Comparison of ENCODE assay signal across 35 cellular contexts in the genomic region with DNA sequence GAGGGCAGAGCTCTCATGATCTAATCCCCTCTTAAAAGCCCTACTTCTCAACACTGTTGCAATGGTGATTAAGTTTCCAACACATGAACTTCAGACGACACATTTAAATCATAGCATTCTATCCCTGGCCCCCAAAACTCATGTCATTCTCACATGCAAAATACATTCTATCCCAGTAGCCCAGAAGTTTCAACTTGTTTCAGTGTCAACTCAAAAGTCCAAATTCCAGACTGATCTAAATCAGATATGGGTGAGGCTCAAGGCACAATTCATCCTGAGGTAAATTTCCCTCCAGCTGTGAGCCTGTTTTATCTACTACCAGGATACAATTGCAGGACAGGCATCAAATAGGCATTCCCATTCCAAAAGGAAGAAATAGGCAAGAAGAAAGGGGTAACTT.
"Had no signal": no experiment of that assay in that cellular context is flagged by ENCODE, and none has a peak within 500 bp of the region (broad histone marks: within the 10 kb centered on the region; RNA-seq: fewer than 3 reads in every experiment).

No MANE protein-coding gene starts in this region.

- H3K4me1 Mint-ChIP-seq: activated CD4-positive, alpha-beta T cell treated with anti-CD3 and anti-CD28 coated beads for 36 hours; activated naive CD8-positive, alpha-beta T cell treated with anti-CD3 and anti-CD28 coated beads, Interleukin-2, amount 10 ng/mL, durations not matched to agents 7 days and 5 days; T-helper 17 cell had no signal

- H3K27me3 ChIP-seq: brain microvascular endothelial cell, colonic mucosa, esophagus squamous epithelium, gastroesophageal sphincter had no signal

- DNase-seq: activated CD4-positive, alpha-beta memory T cell treated with anti-CD3 and anti-CD28 coated beads for 36 hours; activated CD4-positive, alpha-beta T cell treated with anti-CD3 and anti-CD28 coated beads for 36 hours; activated CD4-positive, alpha-beta T cell treated with anti-CD3 and anti-CD28 coated beads, Interleukin-2, amount 10 ng/mL, durations not matched to agents 24 days and 14 days; activated CD4-positive, CD25-positive, alpha-beta regulatory T cell; activated CD4-positive, CD25-positive, alpha-beta regulatory T cell treated with anti-CD3 and anti-CD28 coated beads, Interleukin-2, amount 50 U/mL, for 72 hours; activated CD8-positive, alpha-beta memory T cell treated with anti-CD3 and anti-CD28 coated beads, Interleukin-2, amount 10 ng/mL, durations not matched to agents 7 days and 5 days; activated CD8-positive, alpha-beta memory T cell treated with anti-CD3 and anti-CD28 coated beads, Interleukin-2, amount 50 U/mL, for 4 hours; activated CD8-positive, alpha-beta T cell treated with anti-CD3 and anti-CD28 coated beads, Interleukin-2, amount 10 ng/mL, durations not matched to agents 7 days and 5 days; activated naive CD4-positive, alpha-beta T cell treated with anti-CD3 and anti-CD28 coated beads for 36 hours; activated naive CD8-positive, alpha-beta T cell treated with anti-CD3 and anti-CD28 coated beads, Interleukin-2, amount 10 ng/mL, durations not matched to agents 7 days and 5 days; activated T-cell treated with anti-CD3 and anti-CD28 coated beads, Interleukin-2, amount 50 U/mL, for 1 hour; activated T-cell treated with anti-CD3 and anti-CD28 coated beads, Interleukin-2, amount 50 U/mL, for 48 hours; amniotic stem cell; anterior cingulate cortex; brain microvascular endothelial cell; central memory CD4-positive, alpha-beta T cell; cerebellar nuclear complex; colonic mucosa; effector CD8-positive, alpha-beta T cell; esophagus squamous epithelium; foreskin melanocyte; head of caudate nucleus; T-helper 1 cell; T-helper 17 cell; T1000 had no signal

- H3K4me3 ChIP-seq: colonic mucosa, esophagus squamous epithelium, gastroesophageal sphincter had no signal

- H3K27ac Mint-ChIP-seq: activated CD4-positive, alpha-beta memory T cell treated with anti-CD3 and anti-CD28 coated beads for 36 hours; activated CD4-positive, alpha-beta T cell treated with anti-CD3 and anti-CD28 coated beads for 36 hours; activated CD4-positive, alpha-beta T cell treated with anti-CD3 and anti-CD28 coated beads, Interleukin-2, amount 10 ng/mL, durations not matched to agents 24 days and 14 days; activated CD8-positive, alpha-beta memory T cell treated with anti-CD3 and anti-CD28 coated beads, Interleukin-2, amount 10 ng/mL, durations not matched to agents 7 days and 5 days; activated CD8-positive, alpha-beta T cell treated with anti-CD3 and anti-CD28 coated beads, Interleukin-2, amount 10 ng/mL, durations not matched to agents 7 days and 5 days; activated naive CD4-positive, alpha-beta T cell treated with anti-CD3 and anti-CD28 coated beads for 36 hours; activated naive CD4-positive, alpha-beta T cell treated with anti-CD3 and anti-CD28 coated beads, Interleukin-2, amount 50 U/mL, for 24 hours; activated naive CD8-positive, alpha-beta T cell treated with anti-CD3 and anti-CD28 coated beads, Interleukin-2, amount 10 ng/mL, durations not matched to agents 7 days and 5 days; activated T-helper 1 cell treated with anti-CD3 and anti-CD28 coated beads, Interleukin-12 subunit alpha, Interleukin-12 subunit beta, Interleukin-2, Interleukin-4 antibody, amounts not matched to agents 30 ng/mL and 10 ng/mL and 1 ng/mL, durations not matched to agents 14 hours and 24 hours and 36 hours; activated T-helper 2 cell treated with anti-CD3 and anti-CD28 coated beads, Interferon-gamma antibody, Interleukin-2, Interleukin-4, amounts not matched to agents 10 μg/mL and 5 μg/mL and 100 μg/mL, durations not matched to agents 14 hours and 24 hours and 36 hours; T-helper 17 cell; T-helper 2 cell treated with Interferon-gamma antibody and Interleukin-4, amounts not matched to agents 5 μg/mL and 100 μg/mL, for 36 hours had no signal

- H3K4me1 ChIP-seq: colonic mucosa, esophagus squamous epithelium had no signal

- H3K4me3 Mint-ChIP-seq: activated CD4-positive, alpha-beta memory T cell treated with anti-CD3 and anti-CD28 coated beads for 36 hours; activated CD4-positive, alpha-beta T cell treated with anti-CD3 and anti-CD28 coated beads for 36 hours; activated CD4-positive, alpha-beta T cell treated with anti-CD3 and anti-CD28 coated beads, Interleukin-2, amount 10 ng/mL, durations not matched to agents 24 days and 14 days; activated CD8-positive, alpha-beta memory T cell treated with anti-CD3 and anti-CD28 coated beads, Interleukin-2, amount 10 ng/mL, durations not matched to agents 7 days and 5 days; activated CD8-positive, alpha-beta T cell treated with anti-CD3 and anti-CD28 coated beads, Interleukin-2, amount 10 ng/mL, durations not matched to agents 7 days and 5 days; activated naive CD4-positive, alpha-beta T cell treated with anti-CD3 and anti-CD28 coated beads for 36 hours; activated naive CD4-positive, alpha-beta T cell treated with anti-CD3 and anti-CD28 coated beads, Interleukin-2, amount 50 U/mL, for 24 hours; activated naive CD8-positive, alpha-beta T cell treated with anti-CD3 and anti-CD28 coated beads, Interleukin-2, amount 10 ng/mL, durations not matched to agents 7 days and 5 days; activated T-helper 1 cell treated with anti-CD3 and anti-CD28 coated beads, Interleukin-12 subunit alpha, Interleukin-12 subunit beta, Interleukin-2, Interleukin-4 antibody, amounts not matched to agents 30 ng/mL and 10 ng/mL and 1 ng/mL, durations not matched to agents 14 hours and 24 hours and 36 hours; T-helper 2 cell treated with Interferon-gamma antibody and Interleukin-4, amounts not matched to agents 5 μg/mL and 100 μg/mL, for 36 hours had no signal

- H3K9me3 Mint-ChIP-seq: activated CD4-positive, alpha-beta memory T cell treated with anti-CD3 and anti-CD28 coated beads for 36 hours; activated CD4-positive, alpha-beta T cell treated with anti-CD3 and anti-CD28 coated beads, Interleukin-2, amount 10 ng/mL, durations not matched to agents 24 days and 14 days; activated naive CD4-positive, alpha-beta T cell treated with anti-CD3 and anti-CD28 coated beads for 36 hours; activated naive CD4-positive, alpha-beta T cell treated with anti-CD3 and anti-CD28 coated beads, Interleukin-2, amount 50 U/mL, for 24 hours; activated naive CD8-positive, alpha-beta T cell treated with anti-CD3 and anti-CD28 coated beads, Interleukin-2, amount 10 ng/mL, durations not matched to agents 7 days and 5 days; activated T-helper 1 cell treated with anti-CD3 and anti-CD28 coated beads, Interleukin-12 subunit alpha, Interleukin-12 subunit beta, Interleukin-2, Interleukin-4 antibody, amounts not matched to agents 30 ng/mL and 10 ng/mL and 1 ng/mL, durations not matched to agents 14 hours and 24 hours and 36 hours; activated T-helper 2 cell treated with anti-CD3 and anti-CD28 coated beads, Interferon-gamma antibody, Interleukin-2, Interleukin-4, amounts not matched to agents 10 μg/mL and 5 μg/mL and 100 μg/mL, durations not matched to agents 14 hours and 24 hours and 36 hours; T-helper 2 cell treated with Interferon-gamma antibody and Interleukin-4, amounts not matched to agents 5 μg/mL and 100 μg/mL, for 36 hours had no signal

- H3K27ac ChIP-seq: brain microvascular endothelial cell, colonic mucosa, epithelial cell of prostate, esophagus squamous epithelium, gastroesophageal sphincter had no signal

- FAIRE-seq: astrocyte, bronchial epithelial cell, endometrium, endothelial cell of umbilical vein had no signal

- ATAC-seq: activated CD4-positive, alpha-beta T cell treated with anti-CD3 and anti-CD28 coated beads for 36 hours; activated CD8-positive, alpha-beta memory T cell treated with anti-CD3 and anti-CD28 coated beads, Interleukin-2, amount 10 ng/mL, durations not matched to agents 7 days and 5 days; activated CD8-positive, alpha-beta T cell treated with anti-CD3 and anti-CD28 coated beads, Interleukin-2, amount 10 ng/mL, durations not matched to agents 7 days and 5 days; gastroesophageal sphincter; T-helper 17 cell had no signal

- H3K9me3 ChIP-seq: colonic mucosa, esophagus squamous epithelium, gastroesophageal sphincter had no signal

- H3K36me3 ChIP-seq: brain microvascular endothelial cell, colonic mucosa had no signal

- H3K27me3 Mint-ChIP-seq: activated CD4-positive, alpha-beta memory T cell treated with anti-CD3 and anti-CD28 coated beads for 36 hours; activated CD4-positive, alpha-beta T cell treated with anti-CD3 and anti-CD28 coated beads for 36 hours; activated CD4-positive, alpha-beta T cell treated with anti-CD3 and anti-CD28 coated beads, Interleukin-2, amount 10 ng/mL, durations not matched to agents 24 days and 14 days; activated CD8-positive, alpha-beta memory T cell treated with anti-CD3 and anti-CD28 coated beads, Interleukin-2, amount 10 ng/mL, durations not matched to agents 7 days and 5 days; activated naive CD4-positive, alpha-beta T cell treated with anti-CD3 and anti-CD28 coated beads, Interleukin-2, amount 50 U/mL, for 24 hours; activated naive CD8-positive, alpha-beta T cell treated with anti-CD3 and anti-CD28 coated beads, Interleukin-2, amount 10 ng/mL, durations not matched to agents 7 days and 5 days; T-helper 17 cell had no signal
